In genomic region chr4:101322743-101323142, GRCh38 we compare ENCODE assay signal across 15 cellular contexts. TPM values are rescaled to one million over a fixed set of nuclear protein-coding genes. Genes with fewer than 3 reads are reported as not detected.
DNase-seq lines count a peak whose midpoint lies in the region; TF ChIP-seq lines count a peak whose summit lies in the region.
"Had no signal": no experiment of that assay in that cellular context is flagged by ENCODE, and none has a peak within 500 bp of the region (broad histone marks: within the 10 kb centered on the region; RNA-seq: fewer than 3 reads in every experiment).

No MANE protein-coding gene starts in this region.

- peak overlapping the region; percentile 42 for H3K27ac Mint-ChIP-seq in endodermal cell
- no peak overlapping the region for H3K27ac Mint-ChIP-seq in endothelial cell (ENCODE audit: unreplicated experiment)
- H3K27ac Mint-ChIP-seq: CD4-positive, alpha-beta T cell; CD8-positive, alpha-beta memory T cell; HFFc6 had no signal

- BruUV-seq in A673 (replicated peaks; lab: Mats Ljungman, UMichigan) = no TSS peak

- H3K4me1 ChIP-seq in A673 (ENCODE audit: insufficient read depth, low read length, poor library complexity, severe bottlenecking) = peaks cover 72% of the 10 kb centered on the region
- no peaks in the 10 kb centered on the region for H3K4me1 ChIP-seq in endodermal cell (ENCODE audit: control insufficient read depth, insufficient read depth, low read length)

- H3K9ac ChIP-seq in SK-N-MC (ENCODE audit: insufficient read length) = no peak overlapping the region
- no peak overlapping the region for H3K9ac ChIP-seq in endodermal cell (ENCODE audit: extremely low read depth, low read length, poor library complexity, severe bottlenecking)

- DNase-seq in A673 (ENCODE audit: low spot score) (no peak), SK-N-MC (ENCODE audit: low read depth, low spot score) (no peak), endodermal cell (no peak), ACHN (no peak), endothelial cell (ENCODE audit: low spot score) (no peak), CD1c-positive myeloid dendritic cell (ENCODE audit: extremely low spot score) (no peak)
- DNase-seq: C1 segment of cervical spinal cord; CD4-positive, alpha-beta T cell; CD8-positive, alpha-beta memory T cell; DMS 273 treated with DMSO at 0.1 percent for 48 hours; DND-41; GOT3; HFFc6 had no signal

- in situ Hi-C loops in ACHN (cut with HindIII; ENCODE audit: low pct_ligation_motif_present, low pct_unique_long_range_greater_than_20kb, low sequenced_read_pairs) = no loop called here

- POLR2A ChIA-PET in A673 (lab: Charles Lee; ENCODE audit: low non-redundant PET) = no interaction called here

- peaks cover 2% of the 10 kb centered on the region for H3K36me3 Mint-ChIP-seq in endodermal cell (ENCODE audit: low read depth)
- H3K36me3 Mint-ChIP-seq in endothelial cell (ENCODE audit: low read depth, unreplicated experiment) = peaks cover 6% of the 10 kb centered on the region
- H3K36me3 Mint-ChIP-seq: CD8-positive, alpha-beta memory T cell had no signal

- TF ChIP-seq CTCF in 22Rv1 (IDR thresholded peaks at IDR 0.05) = no peak
- TF ChIP-seq CTCF in A673 (conservative IDR thresholded peaks at IDR 0.05; ENCODE audit: low read depth, low read length) = no peak
- no peak for TF ChIP-seq CTCF in endodermal cell (conservative IDR thresholded peaks at IDR 0.05)
- no peak for TF ChIP-seq CTCF in endothelial cell (IDR thresholded peaks at IDR 0.05; ENCODE audit: unreplicated experiment)

- H3K27me3 Mint-ChIP-seq in endodermal cell (ENCODE audit: insufficient read depth) = no peaks in the 10 kb centered on the region
- peaks cover 2% of the 10 kb centered on the region for H3K27me3 Mint-ChIP-seq in endothelial cell (ENCODE audit: unreplicated experiment)
- H3K27me3 Mint-ChIP-seq: CD8-positive, alpha-beta memory T cell had no signal

- H3K9me3 ChIP-seq in A673 (ENCODE audit: low read depth, low read length, poor library complexity, severe bottlenecking) (no peaks in the 10 kb centered on the region), SK-N-MC (ENCODE audit: low read depth, low read length) (no peaks in the 10 kb centered on the region), endodermal cell (ENCODE audit: control insufficient read depth, low read length) (no peaks in the 10 kb centered on the region)
- H3K9me3 ChIP-seq: HAP-1 had no signal

- H3K4me3 Mint-ChIP-seq in endodermal cell (no peak overlapping the region), endothelial cell (ENCODE audit: unreplicated experiment) (no peak overlapping the region)
- H3K4me3 Mint-ChIP-seq: CD4-positive, alpha-beta T cell; CD8-positive, alpha-beta memory T cell; HFFc6 had no signal

- H3K27me3 ChIP-seq in A673 (replicated peaks; ENCODE audit: insufficient read depth, low read depth, low read length, poor library complexity) (no peaks in the 10 kb centered on the region), endodermal cell (ENCODE audit: control insufficient read depth, insufficient read depth, low read length, poor library complexity, severe bottlenecking) (no peaks in the 10 kb centered on the region)

- H3K27ac ChIP-seq in 22Rv1 (peak overlapping the region; percentile 98), A673 (ENCODE audit: low read depth, low read length, poor library complexity, severe bottlenecking) (peak overlapping the region; percentile 90), SK-N-MC (peak overlapping the region; percentile 93), endodermal cell (ENCODE audit: low read depth, low read length) (no peak overlapping the region)

- 100% methylated on average over 1 of the region's 1 CpG; no CpG with 5 or more reads in 1 of the 2 experiments for WGBS in endodermal cell (ENCODE audit: insufficient coverage in 1 of 2, insufficient read length in 1 of 2), 2 experiments

- H3K4me1 Mint-ChIP-seq in endodermal cell (peaks cover 5% of the 10 kb centered on the region), endothelial cell (ENCODE audit: unreplicated experiment) (peaks cover 6% of the 10 kb centered on the region)

- intact Hi-C loops in A673 (cut with micrococcal nuclease; ENCODE audit: unreplicated experiment) = loop anchor here (5.0 kb wide), 2 partner anchors 150 to 285 kb away; no protein-coding TSS in a partner anchor

- CTCF ChIA-PET in A673 (lab: Charles Lee) = no interaction called here

- peaks cover 9% of the 10 kb centered on the region for H3K36me3 ChIP-seq in A673 (ENCODE audit: insufficient read depth, low read length, poor library complexity, severe bottlenecking)
- no peaks in the 10 kb centered on the region; the same call in 1 of the 2 replicates for H3K36me3 ChIP-seq in SK-N-MC (ENCODE audit: insufficient read depth, low read length)
- H3K36me3 ChIP-seq in endodermal cell (ENCODE audit: control insufficient read depth, insufficient read depth, low read length) = no peaks in the 10 kb centered on the region
- H3K36me3 ChIP-seq: HAP-1 had no signal

- H3K4me3 ChIP-seq in A673 (ENCODE audit: low read depth, low read length, poor library complexity, severe bottlenecking) = no peak overlapping the region
- no peak overlapping the region for H3K4me3 ChIP-seq in SK-N-MC
- no peak overlapping the region for H3K4me3 ChIP-seq in endodermal cell (ENCODE audit: low read length)
- H3K4me3 ChIP-seq: HAP-1 had no signal

- H3K9me3 Mint-ChIP-seq in endodermal cell (no peaks in the 10 kb centered on the region), endothelial cell (ENCODE audit: unreplicated experiment) (no peaks in the 10 kb centered on the region)
- H3K9me3 Mint-ChIP-seq: CD4-positive, alpha-beta T cell; CD8-positive, alpha-beta memory T cell; HFFc6 had no signal

RNA-seq across cellular contexts. Expression of gene PPP3CA, which starts 24.6 kb away (rescaled TPM):
- total RNA-seq in A673 (2021) = 117 and 129 TPM in 2 replicates
- total RNA-seq in endodermal cell = 10 to 100 TPM; 36.6 to 39.2 TPM
- polyA plus RNA-seq in endodermal cell (2013, experiment 1 of 2) = 20.9 TPM
- polyA plus RNA-seq in endodermal cell (2013, experiment 2 of 2) = 20.5 TPM
- 60.5 TPM for total RNA-seq in endothelial cell (ENCODE audit: unreplicated experiment)
